ENCODE assay signal across 8 cellular contexts in genomic region chr22:31347251-31348008, GRCh38. TPM values are rescaled to one million over a fixed set of nuclear protein-coding genes. Genes with fewer than 3 reads are reported as not detected.
A peak's percentile ranks its signal among the peaks of the same experiment; 100 is the strongest.
DNase-seq lines count a peak whose midpoint lies in the region; ATAC-seq and TF ChIP-seq lines count a peak whose summit lies in the region.

No MANE protein-coding gene starts in this region.

- DNase-seq in AG04449 (ENCODE audit: low read depth, low spot score) (no peak), NCI-H345 treated with DMSO at 0.1 percent for 48 hours (lab: John Stamatoyannopoulos, UW; ENCODE audit: unreplicated experiment) (peak; percentile 25), coronary artery (ENCODE audit: low spot score) (no peak), left colon (peak; percentile 62 to 74)
- DNase-seq in activated CD4-positive, alpha-beta T cell treated with anti-CD3 and anti-CD28 coated beads for 4 hours: peak; percentile 42 to 51
- peak; percentile 37 to 55 for DNase-seq in stimulated activated CD4-positive, alpha-beta T cell treated with anti-CD3 and anti-CD28 coated beads, Interleukin-1b, Interleukin-23, amount 100 ng/mL, for 4 hours (ENCODE audit: low read depth in 2 of 2)

- H3K4me3 ChIP-seq in AG04449 (ENCODE audit: low read depth, low read length) (peak overlapping the region; percentile 70), coronary artery (peak overlapping the region; percentile 95)

- CTCF ChIA-PET in AG04449 (lab: Yijun Ruan, JAX): interaction anchor here (1.0 to 1.7 kb wide), 6 partner anchors 10 to 135 kb away, joined by 3 to 8 read pairs (median 3); partner anchors contain the start of gene LIMK2

- ATAC-seq in GM19324 (IDR thresholded peaks at IDR 0.05; ENCODE audit: low FRiP score, unreplicated experiment): peak; percentile 1
- peak; percentile 40 for ATAC-seq in left colon
- no peak for ATAC-seq in HG02623 (IDR thresholded peaks at IDR 0.05; ENCODE audit: unreplicated experiment)

- TF ChIP-seq CTCF in AG04449 (IDR thresholded peaks at IDR 0.05; ENCODE audit: insufficient read depth, low read length, missing control alignments) (no peak), coronary artery (IDR thresholded peaks at IDR 0.05) (no peak)

- POLR2A ChIA-PET in AG04449 (lab: Yijun Ruan, JAX): interaction anchor here (0.9 kb wide), 1 partner anchor 52 kb away, joined by 4 read pairs; the partner anchor contains the start of gene DRG1

- intact Hi-C loops in left colon (cut with DNase I, micrococcal nuclease): no loop called here

- H3K27ac ChIP-seq in coronary artery: peak overlapping the region; percentile 73 to 97

RNA-seq across cellular contexts. Expression of gene PATZ1, which starts 1.3 kb away (rescaled TPM):
- total RNA-seq in left colon: 10 to 100 TPM; 11.0 to 15.0 TPM

RNA-seq across cellular contexts. Expression of gene DRG1, which starts 52.0 kb away (rescaled TPM):
- total RNA-seq in left colon: 10 to 100 TPM; 29.9 to 34.5 TPM

RNA-seq across cellular contexts. Expression of gene PIK3IP1, which starts 55.1 kb away (rescaled TPM):
- total RNA-seq in left colon: 10 to 100 TPM in 1 of 2 donors, 1 to 10 TPM in 1; 8.1 to 21.9 TPM

Comparison
In these comparisons a context has a peak if more than half of its experiments do, and no peak if none do; other contexts are left out.
1. DNase-seq: peak in NCI-H345 treated with DMSO at 0.1 percent for 48 hours (single experiment), activated CD4-positive, alpha-beta T cell treated with anti-CD3 and anti-CD28 coated beads for 4 hours (2 of 2), left colon (2 of 2) and stimulated activated CD4-positive, alpha-beta T cell treated with anti-CD3 and anti-CD28 coated beads, Interleukin-1b, Interleukin-23, amount 100 ng/mL, for 4 hours (2 of 2); none in AG04449 (single experiment) and coronary artery (single experiment).